Comparison of ENCODE assay signal across 20 cellular contexts in the genomic region with DNA sequence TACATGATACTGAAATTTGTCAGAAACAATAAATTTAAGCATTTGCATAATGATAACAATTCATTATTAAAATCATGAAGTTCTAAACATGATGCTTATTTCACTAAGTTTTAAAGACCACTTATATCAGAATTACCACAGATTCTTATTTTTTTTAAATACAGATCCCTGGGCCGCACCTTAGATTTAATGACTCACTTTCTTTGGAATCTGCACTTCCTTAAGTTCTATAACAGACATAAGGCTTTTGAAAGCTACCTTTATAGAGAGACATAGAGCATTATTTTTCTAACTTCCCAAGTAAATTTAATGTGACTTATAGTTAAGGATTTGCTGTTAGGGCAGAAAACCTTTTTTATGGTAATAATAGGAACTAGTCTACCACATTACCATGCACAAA.
DNase-seq lines count a peak whose midpoint lies in the region; ATAC-seq, FAIRE-seq and TF ChIP-seq lines count a peak whose summit lies in the region.
"Had no signal": no experiment of that assay in that cellular context is flagged by ENCODE, and none has a peak within 500 bp of the region (broad histone marks: within the 10 kb centered on the region; RNA-seq: fewer than 3 reads in every experiment).

No MANE protein-coding gene starts in this region.

- H3K4me1 ChIP-seq in PC-3 (ENCODE audit: insufficient read depth, low read length) (peaks cover 15% of the 10 kb centered on the region), foreskin keratinocyte (peaks cover 7% of the 10 kb centered on the region), right lobe of liver (no peaks in the 10 kb centered on the region)
- H3K4me1 ChIP-seq: BLaER1, Caco-2 had no signal

- POLR2A ChIA-PET in PC-3 (lab: Charles Lee; ENCODE audit: unreplicated experiment) = interaction anchor here (0.6 to 0.7 kb wide), 2 partner anchors 9 to 150 kb away, joined by 3 to 4 read pairs; no protein-coding TSS in a partner anchor

- H3K4me3 Mint-ChIP-seq in Calu3 (ENCODE audit: low read depth, unreplicated experiment) = no peak overlapping the region
- H3K4me3 Mint-ChIP-seq: CD8-positive, alpha-beta memory T cell; HFFc6 had no signal

- no peaks in the 10 kb centered on the region for H3K36me3 Mint-ChIP-seq in Calu3 (ENCODE audit: insufficient read depth, unreplicated experiment)
- H3K36me3 Mint-ChIP-seq: CD8-positive, alpha-beta memory T cell had no signal

- no peak overlapping the region for H2AFZ ChIP-seq in PC-3 (ENCODE audit: low read length)

- H3K27ac ChIP-seq in PC-3 (ENCODE audit: low read length) (no peak overlapping the region), foreskin keratinocyte (no peak overlapping the region), right lobe of liver (no peak overlapping the region)
- H3K27ac ChIP-seq: BLaER1 had no signal

- peaks cover 17% of the 10 kb centered on the region for H3K4me1 Mint-ChIP-seq in Calu3 (ENCODE audit: low read depth, unreplicated experiment)
- H3K4me1 Mint-ChIP-seq: CD8-positive, alpha-beta memory T cell had no signal

- H3K27me3 Mint-ChIP-seq in Calu3 (ENCODE audit: unreplicated experiment) = no peaks in the 10 kb centered on the region

- H3K9me2 ChIP-seq in PC-3 (replicated peaks; ENCODE audit: low read length) = no peaks in the 10 kb centered on the region

- no peaks in the 10 kb centered on the region for H3F3A ChIP-seq in PC-3 (ENCODE audit: low read length, unreplicated experiment)

- intact Hi-C loops in Calu3 (cut with micrococcal nuclease; ENCODE audit: unreplicated experiment) = loop anchor here (1.0 to 2.0 kb wide), 2 partner anchors 60 to 335 kb away; no protein-coding TSS in a partner anchor
- intact Hi-C loops in PC-3 (cut with micrococcal nuclease) = no loop called here
- intact Hi-C loops in right lobe of liver (cut with DNase I) = no loop called here

- TF ChIP-seq CTCF in Calu3 (IDR thresholded peaks at IDR 0.05; ENCODE audit: unreplicated experiment) = no peak
- no peak for TF ChIP-seq CTCF in PC-3 (conservative IDR thresholded peaks at IDR 0.05; ENCODE audit: low read depth, low read length)
- no peak for TF ChIP-seq CTCF in foreskin keratinocyte (conservative IDR thresholded peaks at IDR 0.05)
- no peak for TF ChIP-seq CTCF in right lobe of liver (IDR thresholded peaks at IDR 0.05)

- H3K79me2 ChIP-seq in PC-3 (ENCODE audit: low read length) = no peaks in the 10 kb centered on the region

- H3K36me3 ChIP-seq in PC-3 (ENCODE audit: low read depth, low read length) (no peaks in the 10 kb centered on the region), right lobe of liver (no peaks in the 10 kb centered on the region)
- H3K36me3 ChIP-seq: BLaER1 had no signal

- ATAC-seq in PC-3 = peak; percentile 82
- ATAC-seq in foreskin keratinocyte = peak; percentile 58
- ATAC-seq in GM19463 (IDR thresholded peaks at IDR 0.05; ENCODE audit: unreplicated experiment) = no peak
- no peak for ATAC-seq in right lobe of liver
- no peak for ATAC-seq in HG02852 (IDR thresholded peaks at IDR 0.05; ENCODE audit: unreplicated experiment)
- ATAC-seq: GM12878, HepG2 had no signal

- TF ChIP-seq POLR2A in H54 (IDR thresholded peaks at IDR 0.05; ENCODE audit: low read depth, low read length) = no peak
- TF ChIP-seq POLR2A in right lobe of liver (IDR thresholded peaks at IDR 0.05) = no peak

- whole genome bisulfite sequencing in right lobe of liver (ENCODE audit: insufficient coverage, low coverage, low lambda C conversion rate, missing lambda C conversion rate) = 63% methylated on average over 1 of the region's 1 CpG

- no peaks in the 10 kb centered on the region for H3K9me3 Mint-ChIP-seq in Calu3 (ENCODE audit: low read depth, unreplicated experiment)
- H3K9me3 Mint-ChIP-seq: HFFc6 had no signal

- H3K9me3 ChIP-seq in PC-3 (ENCODE audit: low read length) = no peaks in the 10 kb centered on the region
- no peaks in the 10 kb centered on the region for H3K9me3 ChIP-seq in right lobe of liver
- H3K9me3 ChIP-seq: BLaER1, Caco-2 had no signal

- peak overlapping the region; percentile 29 for H3K27ac Mint-ChIP-seq in Calu3 (ENCODE audit: unreplicated experiment)
- H3K27ac Mint-ChIP-seq: CD8-positive, alpha-beta memory T cell; HFFc6 had no signal

- DNase-seq in Calu3 (no peak), H54 (ENCODE audit: insufficient read length, low spot score) (peak; percentile 9), PC-3 (peak; percentile 60), foreskin keratinocyte (peak in 1 of 2 donors; percentile 23), right lobe of liver (no peak)
- no peak for DNase-seq in stimulated activated naive CD4-positive, alpha-beta T cell treated with Interleukin-2 at 50 U/mL for 16 hours (lab: John Stamatoyannopoulos, UW)
- DNase-seq: 8988T; AML-193; Caco-2; CD8-positive, alpha-beta memory T cell; DMS53; GOT3; HCEC 1CT; HFFc6 had no signal

- FAIRE-seq in H54 (lab: Jason Lieb, UNC) = peak; percentile 71
- FAIRE-seq: GM12878, GM18507, HepG2 had no signal

- CTCF ChIA-PET in Calu3 (lab: Charles Lee) = interaction anchor here (0.5 to 1.0 kb wide), 3 partner anchors 60 to 1912 kb away, joined by 3 to 5 read pairs (median 3); no protein-coding TSS in a partner anchor
- CTCF ChIA-PET in PC-3 (lab: Charles Lee) = interaction anchor here (0.7 kb wide), 1 partner anchor 1258 kb away, joined by 3 read pairs; no protein-coding TSS in a partner anchor

- BruUV-seq in Calu3 (replicated peaks; lab: Mats Ljungman, UMichigan) = no TSS peak
- no TSS peak for BruUV-seq in PC-3 (replicated peaks; lab: Mats Ljungman, UMichigan)

- no peaks in the 10 kb centered on the region for H3K27me3 ChIP-seq in PC-3 (ENCODE audit: low read length)
- H3K27me3 ChIP-seq in foreskin keratinocyte = no peaks in the 10 kb centered on the region
- no peaks in the 10 kb centered on the region for H3K27me3 ChIP-seq in right lobe of liver
- H3K27me3 ChIP-seq: BLaER1 had no signal

- H3K4me2 ChIP-seq in PC-3 (ENCODE audit: low read length) = 0 out of 2 replicates have a peak overlapping the region, but pooled peaks have one; percentile 25
- H3K4me2 ChIP-seq: BLaER1 had no signal

- H3K4me3 ChIP-seq in PC-3 (ENCODE audit: low read length) (no peak overlapping the region), right lobe of liver (no peak overlapping the region)
- H3K4me3 ChIP-seq: BLaER1, GM12878 had no signal

- no peak overlapping the region for H3K9ac ChIP-seq in PC-3 (ENCODE audit: low read length)
- H3K9ac ChIP-seq: BLaER1 had no signal

- no peaks in the 10 kb centered on the region for H4K20me1 ChIP-seq in PC-3 (ENCODE audit: low read length)
- H4K20me1 ChIP-seq: BLaER1 had no signal

Comparison
In these comparisons a context has a peak if more than half of its experiments do, and no peak if none do; other contexts are left out.
1. DNase-seq: peak in H54 (single experiment) and PC-3 (single experiment); none in Calu3 (single experiment), stimulated activated naive CD4-positive, alpha-beta T cell treated with Interleukin-2 at 50 U/mL for 16 hours (single experiment) and right lobe of liver (0 of 3).
2. ATAC-seq: peak in PC-3 (single experiment) and foreskin keratinocyte (single experiment); none in GM19463 (single experiment), right lobe of liver (0 of 4) and HG02852 (single experiment).